ENCODE assay signal across 8 cellular contexts in genomic region chr17:7834891-7835817, GRCh38.
DNase-seq lines count a peak whose midpoint lies in the region; ATAC-seq and FAIRE-seq lines count a peak whose summit lies in the region.

No MANE protein-coding gene starts in this region.

- peak overlapping the region; percentile 96 for H3K27ac ChIP-seq in cingulate gyrus (ENCODE audit: low read depth, low read length)

- ATAC-seq in HG03469 (IDR thresholded peaks at IDR 0.05; ENCODE audit: unreplicated experiment): peak; percentile 28

- peak; percentile 100 for FAIRE-seq in GM19239 (lab: Jason Lieb, UNC)

- DNase-seq in AG20443 (ENCODE audit: low spot score) (peak; percentile 95), GM19239 (ENCODE audit: insufficient read length, low spot score) (peak; percentile 63), NCI-H526 (lab: John Stamatoyannopoulos, UW) (peak; percentile 92 to 96), kidney tubule cell (ENCODE audit: low spot score) (peak; percentile 98)
- DNase-seq in activated CD4-positive, alpha-beta T cell treated with anti-CD3 and anti-CD28 coated beads for 48 hours: peak; percentile 92
- peak; percentile 84 to 88 for DNase-seq in stimulated activated CD4-positive, alpha-beta T cell treated with anti-CD3 and anti-CD28 coated beads, Interleukin-15, amount 100 ng/mL, for 48 hours (ENCODE audit: low read depth in 2 of 2)

Comparison
In these comparisons a context has a peak if more than half of its experiments do, and no peak if none do; other contexts are left out.
1. Peak in every context shown above with its lines: DNase-seq, ATAC-seq and H3K27ac ChIP-seq.